Comparison of ENCODE assay signal across 9 cellular contexts in genomic region chr1:247118946-247119446, GRCh38.
DNase-seq lines count a peak whose midpoint lies in the region; ATAC-seq and TF ChIP-seq lines count a peak whose summit lies in the region.
"Had no signal": no experiment of that assay in that cellular context is flagged by ENCODE, and none has a peak within 500 bp of the region (broad histone marks: within the 10 kb centered on the region; RNA-seq: fewer than 3 reads in every experiment).

No MANE protein-coding gene starts in this region.

- H3K9me3 ChIP-seq in HAP-1: no peaks in the 10 kb centered on the region
- H3K9me3 ChIP-seq in SU-DHL-6 (ENCODE audit: insufficient read depth, low read length): no peaks in the 10 kb centered on the region

- ATAC-seq in GM21515 (IDR thresholded peaks at IDR 0.05; ENCODE audit: unreplicated experiment): no peak
- ATAC-seq in GM19351 (IDR thresholded peaks at IDR 0.05; ENCODE audit: unreplicated experiment): no peak
- ATAC-seq in HG03521 (IDR thresholded peaks at IDR 0.05; ENCODE audit: unreplicated experiment): no peak

- H3K9me2 ChIP-seq in SU-DHL-6 (replicated peaks; ENCODE audit: insufficient read depth, low read length): no peaks in the 10 kb centered on the region

- no peaks in the 10 kb centered on the region for H3K36me3 ChIP-seq in HAP-1 (replicated peaks)
- H3K36me3 ChIP-seq in SU-DHL-6 (ENCODE audit: low read length): no peaks in the 10 kb centered on the region

- no peak overlapping the region for H3K9ac ChIP-seq in SU-DHL-6 (ENCODE audit: low read length)

- in situ Hi-C loops in HAP-1 (cut with MboI; ENCODE audit: low sequenced_read_pairs): no loop called here

- H3K27me3 ChIP-seq in HAP-1 (ENCODE audit: low read depth) (no peaks in the 10 kb centered on the region), SU-DHL-6 (ENCODE audit: low read length) (no peaks in the 10 kb centered on the region)

- no peaks in the 10 kb centered on the region for H3K4me1 ChIP-seq in HAP-1

- DNase-seq in COR-L47 (lab: John Stamatoyannopoulos, UW) (peak; percentile 32), HAP-1 (ENCODE audit: low spot score in 2 of 2) (peak; percentile 22 to 78), islet precursor cell (peak; percentile 69), middle frontal gyrus (ENCODE audit: extremely low spot score, low spot score) (no peak)

- no peak overlapping the region for H3K4me2 ChIP-seq in SU-DHL-6 (ENCODE audit: low read depth, low read length, poor library complexity, severe bottlenecking)

- H3K79me2 ChIP-seq in SU-DHL-6 (ENCODE audit: insufficient read depth, low read length): no peaks in the 10 kb centered on the region

- no peak overlapping the region for H3K27ac ChIP-seq in SU-DHL-6 (ENCODE audit: low read depth, low read length)
- H3K27ac ChIP-seq: HL-60 had no signal

- H2AFZ ChIP-seq in SU-DHL-6 (ENCODE audit: low read depth, low read length, severe bottlenecking): no peak overlapping the region

- TF ChIP-seq CTCF in SU-DHL-6 (IDR thresholded peaks at IDR 0.05; ENCODE audit: insufficient read depth, low read length, poor library complexity, severe bottlenecking): peak; percentile 14

- no peaks in the 10 kb centered on the region for H4K20me1 ChIP-seq in SU-DHL-6 (ENCODE audit: low read depth, low read length)

- H3F3A ChIP-seq in SU-DHL-6 (ENCODE audit: insufficient read depth): no peaks in the 10 kb centered on the region

- H3K4me3 ChIP-seq in HAP-1 (no peak overlapping the region), SU-DHL-6 (ENCODE audit: insufficient read depth, low read length, poor library complexity, severe bottlenecking) (no peak overlapping the region)
